ENCODE assay signal across 24 cellular contexts in the genomic region with DNA sequence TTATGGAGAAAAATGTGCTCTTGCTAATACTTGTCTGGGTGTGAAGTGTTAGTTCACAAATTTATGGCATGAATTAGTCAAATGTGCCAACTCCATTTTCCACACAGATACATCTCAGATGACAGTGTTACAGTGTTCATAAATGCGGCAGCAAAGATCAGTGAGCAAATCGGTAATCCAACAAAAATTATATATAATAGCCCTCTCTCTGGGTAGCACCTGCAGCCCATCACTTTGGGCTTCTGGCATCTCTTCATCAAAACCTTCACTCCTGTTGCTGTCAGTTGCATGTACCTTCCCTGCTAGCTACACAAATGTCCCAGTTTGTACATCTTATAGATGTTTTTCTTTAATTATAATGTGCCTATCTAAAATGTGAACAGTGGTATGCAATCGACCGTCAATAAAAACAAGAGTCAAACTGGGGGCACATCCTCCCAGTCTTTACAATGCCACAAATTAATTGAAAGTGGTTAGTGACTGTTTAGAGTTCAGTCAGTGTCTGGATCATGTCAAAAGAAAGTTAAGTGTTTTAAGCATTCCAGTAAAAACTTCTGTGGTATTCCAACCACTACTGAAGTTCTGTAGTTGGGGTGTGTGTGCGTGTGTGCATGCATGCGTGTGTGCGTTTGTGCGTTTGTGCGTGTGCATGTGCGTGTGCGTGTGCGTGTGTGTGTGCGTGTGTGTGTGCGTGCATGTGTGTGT.
"Had no signal": no experiment of that assay in that cellular context is flagged by ENCODE, and none has a peak within 500 bp of the region (broad histone marks: within the 10 kb centered on the region; RNA-seq: fewer than 3 reads in every experiment).

No MANE protein-coding gene starts in this region.

- FAIRE-seq: kidney had no signal

- DNase-seq: activated CD4-positive, CD25-positive, alpha-beta regulatory T cell treated with anti-CD3 and anti-CD28 coated beads, Interleukin-2, amount 50 U/mL, for 72 hours; activated CD8-positive, alpha-beta memory T cell treated with anti-CD3 and anti-CD28 coated beads for 24 hours; activated CD8-positive, alpha-beta memory T cell treated with anti-CD3 and anti-CD28 coated beads, Interleukin-2, amount 50 U/mL, for 48 hours; activated effector memory CD4-positive, alpha-beta T cell treated with anti-CD3 and anti-CD28 coated beads, Interleukin-2, amount 50 U/mL, for 16 hours; activated naive CD4-positive, alpha-beta T cell treated with anti-CD3 and anti-CD28 coated beads, Interleukin-2, amount 50 U/mL, for 16 hours; activated T-cell treated with anti-CD3 and anti-CD28 coated beads, Interleukin-2, amount 50 U/mL, for 48 hours; cerebellar nuclear complex; effector CD4-positive, alpha-beta T cell; hypothalamus; kidney; stimulated activated CD4-positive, alpha-beta T cell treated with anti-CD3 and anti-CD28 coated beads, Interleukin-15, amount 100 ng/mL, for 24 hours; stimulated activated CD4-positive, alpha-beta T cell treated with anti-CD3 and anti-CD28 coated beads, Interleukin-2, amount 100 ng/mL, for 48 hours; stimulated activated naive CD8-positive, alpha-beta T cell treated with anti-CD3 and anti-CD28 coated beads, Interleukin-15, amount 100 ng/mL, for 72 hours; T-helper 2 cell; transverse colon; uterus had no signal

- H3K36me3 ChIP-seq: ascending aorta, neural progenitor cell, prostate gland, suprapubic skin, transverse colon, uterus had no signal

- H3K4me2 ChIP-seq: neural progenitor cell had no signal

- H3K27ac ChIP-seq: ascending aorta, neural progenitor cell, prostate gland, suprapubic skin, transverse colon, uterus, VCaP had no signal

- H3K9ac ChIP-seq: neural progenitor cell had no signal

- H3K4me1 ChIP-seq: ascending aorta, prostate gland, suprapubic skin, transverse colon, uterus had no signal

- H3K4me3 Mint-ChIP-seq: neural progenitor cell; stimulated activated naive CD8-positive, alpha-beta T cell treated with anti-CD3 and anti-CD28 coated beads, Interleukin-15, amount 100 ng/mL, for 72 hours had no signal

- H3K4me3 ChIP-seq: ascending aorta, lung, neural progenitor cell, prostate gland, suprapubic skin, transverse colon, uterus had no signal

- H3K9me3 Mint-ChIP-seq: neural progenitor cell; stimulated activated naive CD8-positive, alpha-beta T cell treated with anti-CD3 and anti-CD28 coated beads, Interleukin-15, amount 100 ng/mL, for 72 hours had no signal

- H3K27ac Mint-ChIP-seq: neural progenitor cell; stimulated activated naive CD8-positive, alpha-beta T cell treated with anti-CD3 and anti-CD28 coated beads, Interleukin-15, amount 100 ng/mL, for 72 hours had no signal

- H2AFZ ChIP-seq: neural progenitor cell had no signal

- H3K9me3 ChIP-seq: ascending aorta, prostate gland, suprapubic skin, transverse colon, uterus had no signal

- ATAC-seq: left lobe of liver; right cardiac atrium; stimulated activated naive CD8-positive, alpha-beta T cell treated with anti-CD3 and anti-CD28 coated beads, Interleukin-15, amount 100 ng/mL, for 72 hours had no signal

- H3K4me1 Mint-ChIP-seq: stimulated activated naive CD8-positive, alpha-beta T cell treated with anti-CD3 and anti-CD28 coated beads, Interleukin-15, amount 100 ng/mL, for 72 hours had no signal

- H3K27me3 ChIP-seq: ascending aorta, neural progenitor cell, suprapubic skin, transverse colon, uterus had no signal
